Comparison of ENCODE assay signal across 1 cellular context in genomic region chr5:159262859-159263568, GRCh38.
TF ChIP-seq lines count a peak whose summit lies in the region.

UBLCP1 (plus strand) TSS chr5:159263290; CDS start chr5:159268916, 5,626 bp downstream.

TF ChIP-seq in K562, 482 proteins besides CTCF, POLR2A, EP300 and RAD21 (continued from another document and continues in another):
- TF ChIP-seq ZBTB11 (CRISPR knock-in tag; IDR thresholded peaks at IDR 0.05): peak in 2 of 3 experiments; percentile 76 to 96; a peak in 4 of 6 replicates
- TF ChIP-seq NRF1 (conservative IDR thresholded peaks at IDR 0.05 in 1 of 2, IDR thresholded peaks at IDR 0.05 in 1 of 2): peak; percentile 94 to 95
- TF ChIP-seq HNRNPLL (IDR thresholded peaks at IDR 0.05; ENCODE audit: low read depth, low read length, poor library complexity, severe bottlenecking): peak; percentile 76
- TF ChIP-seq SNRNP70 (optimal IDR thresholded peaks at IDR 0.05; ENCODE audit: low read depth, low read length): no peak
- TF ChIP-seq ZNF589 (CRISPR knock-in tag; IDR thresholded peaks at IDR 0.05; ENCODE audit: low read depth): no peak
- TF ChIP-seq PML (IDR thresholded peaks at IDR 0.05; ENCODE audit: low read length): peak; percentile 69; the same call in 1 of the 2 replicates
- TF ChIP-seq ETV1 (tag; conservative IDR thresholded peaks at IDR 0.05; ENCODE audit: low read depth): peak; percentile 97
- no peak for TF ChIP-seq RBM34 (IDR thresholded peaks at IDR 0.05; ENCODE audit: borderline replicate concordance, insufficient read depth, low read length)
- no peak for TF ChIP-seq NFIX (CRISPR knock-in tag; IDR thresholded peaks at IDR 0.05; ENCODE audit: low read depth)
- no peak for TF ChIP-seq ZC3H8 (IDR thresholded peaks at IDR 0.05)
- peak; percentile 20; the same call in 1 of the 2 replicates for TF ChIP-seq ZBTB7A (IDR thresholded peaks at IDR 0.05; ENCODE audit: borderline replicate concordance, control insufficient read depth, low read depth, low read length)
- TF ChIP-seq ZNF274 (IDR thresholded peaks at IDR 0.05; ENCODE audit: borderline replicate concordance, low read depth, low read length): no peak
- peak; percentile 97 for TF ChIP-seq PHF8 (IDR thresholded peaks at IDR 0.05; ENCODE audit: borderline replicate concordance, low read length)
- no peak for TF ChIP-seq ZNF644 (tag; IDR thresholded peaks at IDR 0.05; ENCODE audit: low read depth)
- TF ChIP-seq RHOXF2B (CRISPR knock-in tag; conservative IDR thresholded peaks at IDR 0.05): 0 out of 2 replicates have a peak, but pooled peaks have one; percentile 5
- no peak for TF ChIP-seq USF2 (CRISPR knock-in tag; IDR thresholded peaks at IDR 0.05)
- TF ChIP-seq LCOR (CRISPR knock-in tag; IDR thresholded peaks at IDR 0.05): peak; percentile 65; the same call in 1 of the 2 replicates
- TF ChIP-seq ZNF449 (CRISPR knock-in tag; IDR thresholded peaks at IDR 0.05): no peak
- 0 out of 2 replicates have a peak, but pooled peaks have one; percentile 4 for TF ChIP-seq JUN (IDR thresholded peaks at IDR 0.05; ENCODE audit: borderline replicate concordance, low read depth, low read length)
- TF ChIP-seq JUN (CRISPR knock-in tag; IDR thresholded peaks at IDR 0.05; ENCODE audit: borderline replicate concordance): no peak; the same call in 1 of the 2 replicates
- TF ChIP-seq JUNB (CRISPR knock-in tag; conservative IDR thresholded peaks at IDR 0.05): no peak
- TF ChIP-seq HDAC6 (IDR thresholded peaks at IDR 0.05; ENCODE audit: low read depth, low read length): no peak
- 0 out of 2 replicates have a peak, but pooled peaks have one; percentile 17 for TF ChIP-seq REST (CRISPR knock-in tag; IDR thresholded peaks at IDR 0.05; ENCODE audit: low read depth)
- TF ChIP-seq ZZZ3 (IDR thresholded peaks at IDR 0.05): 0 out of 2 replicates have a peak, but pooled peaks have one; percentile 55
- no peak for TF ChIP-seq DDX20 (tag; IDR thresholded peaks at IDR 0.05; ENCODE audit: low read depth)
- TF ChIP-seq HNRNPUL1 (IDR thresholded peaks at IDR 0.05; ENCODE audit: low read length): no peak
- TF ChIP-seq NELFE (IDR thresholded peaks at IDR 0.05; ENCODE audit: insufficient read depth, insufficient read length): no peak
- TF ChIP-seq THRAP3 (IDR thresholded peaks at IDR 0.05; ENCODE audit: borderline replicate concordance): no peak
- no peak for TF ChIP-seq KAT8 (IDR thresholded peaks at IDR 0.05; ENCODE audit: low read depth)
- TF ChIP-seq ZNF75A (CRISPR knock-in tag; IDR thresholded peaks at IDR 0.05): no peak
- peak; percentile 90 for TF ChIP-seq SUPT5H (IDR thresholded peaks at IDR 0.05)
- TF ChIP-seq OTX1 (CRISPR knock-in tag; IDR thresholded peaks at IDR 0.05): no peak
- TF ChIP-seq GMEB1 (CRISPR knock-in tag; IDR thresholded peaks at IDR 0.05): 0 out of 2 replicates have a peak, but pooled peaks have one; percentile 11
- no peak for TF ChIP-seq ZNF655 (CRISPR knock-in tag; IDR thresholded peaks at IDR 0.05)
- no peak for TF ChIP-seq ZFP91 (CRISPR knock-in tag; IDR thresholded peaks at IDR 0.05)
- peak; percentile 74 for TF ChIP-seq FOXM1 (IDR thresholded peaks at IDR 0.05; ENCODE audit: low read depth)
- no peak for TF ChIP-seq FOXM1 (CRISPR knock-in tag; IDR thresholded peaks at IDR 0.05; ENCODE audit: low read depth)
- peak; percentile 85 for TF ChIP-seq ETS1 (conservative IDR thresholded peaks at IDR 0.05; ENCODE audit: control insufficient read depth, low read depth, low read length)
- no peak for TF ChIP-seq ATF4 (CRISPR knock-in tag; IDR thresholded peaks at IDR 0.05)
- TF ChIP-seq IRF1 (CRISPR knock-in tag; IDR thresholded peaks at IDR 0.05; ENCODE audit: borderline replicate concordance): no peak
- peak; percentile 86 for TF ChIP-seq ATF7 (IDR thresholded peaks at IDR 0.05)
- no peak for TF ChIP-seq ZNF133 (CRISPR knock-in tag; IDR thresholded peaks at IDR 0.05)
- no peak for TF ChIP-seq THRA (IDR thresholded peaks at IDR 0.05)
- no peak for TF ChIP-seq ZNF134 (CRISPR knock-in tag; conservative IDR thresholded peaks at IDR 0.05)
- no peak for TF ChIP-seq ZNF24 (IDR thresholded peaks at IDR 0.05)
